ENCODE assay signal across 8 cellular contexts in genomic region chr4:80989921-80990544, GRCh38. TPM values are rescaled to one million over a fixed set of nuclear protein-coding genes. Genes with fewer than 3 reads are reported as not detected.
A peak's percentile ranks its signal among the peaks of the same experiment; 100 is the strongest.
DNase-seq lines count a peak whose midpoint lies in the region; ATAC-seq, FAIRE-seq and TF ChIP-seq lines count a peak whose summit lies in the region.

No MANE protein-coding gene starts in this region.

- FAIRE-seq in GM12878 (lab: Jason Lieb, UNC) (peak; percentile 65), keratinocyte (lab: Jason Lieb, UNC) (peak; percentile 74)

- no peak overlapping the region for H3K4me3 Mint-ChIP-seq in CD8-positive, alpha-beta T cell

- BruUV-seq in GM12878 (replicated peaks; lab: Mats Ljungman, UMichigan): no TSS peak

- TF ChIP-seq CTCF in CD8-positive, alpha-beta T cell (IDR thresholded peaks at IDR 0.05): peak; percentile 83
- TF ChIP-seq CTCF in GM12878 (IDR thresholded peaks at IDR 0.05 in 2 of 3, conservative IDR thresholded peaks at IDR 0.05 in 1 of 3; ENCODE audit: control insufficient read depth in 2 of 3, extremely low read depth in 1 of 3, insufficient read depth in 1 of 3, low read depth in 3 of 3, low read length in 3 of 3): peak; percentile 58 to 68 (median 61)
- TF ChIP-seq CTCF in keratinocyte (optimal IDR thresholded peaks at IDR 0.05 in 1 of 3, IDR thresholded peaks at IDR 0.05 in 1 of 3, conservative IDR thresholded peaks at IDR 0.05 in 1 of 3; ENCODE audit: extremely low read depth in 1 of 3, insufficient read depth in 2 of 3, low read length in 3 of 3): peak in 2 of 3 experiments; percentile 53 to 59
- TF ChIP-seq CTCF in suprapubic skin (IDR thresholded peaks at IDR 0.05): peak; percentile 10 to 60

- H3K4me2 ChIP-seq in GM12878 (ENCODE audit: control insufficient read depth, insufficient read depth) (no peak overlapping the region), keratinocyte (ENCODE audit: control insufficient read depth, extremely low read depth, insufficient read depth, low read depth, low read length) (no peak overlapping the region)

- peaks cover 4% of the 10 kb centered on the region for H3K27me3 Mint-ChIP-seq in CD8-positive, alpha-beta T cell (ENCODE audit: low read depth)

- no peaks in the 10 kb centered on the region for H3K4me1 ChIP-seq in CD8-positive, alpha-beta T cell (ENCODE audit: insufficient read depth, low read length)
- H3K4me1 ChIP-seq in GM12878 (ENCODE audit: control insufficient read depth, insufficient read depth, low read length): no peaks in the 10 kb centered on the region
- H3K4me1 ChIP-seq in keratinocyte (ENCODE audit: control insufficient read depth, extremely low read depth, insufficient read depth, low read length): no peaks in the 10 kb centered on the region
- H3K4me1 ChIP-seq in suprapubic skin: no peaks in the 10 kb centered on the region

- no peak overlapping the region for H3K27ac ChIP-seq in CD8-positive, alpha-beta T cell (ENCODE audit: low read depth, low read length)
- H3K27ac ChIP-seq in GM12878 (ENCODE audit: control insufficient read depth, insufficient read depth) (no peak overlapping the region), keratinocyte (ENCODE audit: control insufficient read depth, insufficient read depth, low read length) (no peak overlapping the region), suprapubic skin (no peak overlapping the region)

- H3K9me1 ChIP-seq in keratinocyte (ENCODE audit: control insufficient read depth, extremely low read depth, insufficient read depth, low read length): no peaks in the 10 kb centered on the region

- H3K79me2 ChIP-seq in GM12878 (ENCODE audit: control insufficient read depth, insufficient read depth, low read length): no peaks in the 10 kb centered on the region
- H3K79me2 ChIP-seq in keratinocyte (ENCODE audit: control insufficient read depth, insufficient read depth, low read length): no peaks in the 10 kb centered on the region

- in situ Hi-C loops in GM12878 (cut with MboI): no loop called here

- RAD21 ChIA-PET in GM12878 (lab: Charles Lee; ENCODE audit: unreplicated experiment): interaction anchor here (0.7 to 4.5 kb wide), 15 partner anchors 13 to 628 kb away, joined by 3 to 17 read pairs (median 5); no protein-coding TSS in a partner anchor

- CTCF ChIA-PET in CD8-positive, alpha-beta T cell (lab: Charles Lee): interaction anchor here (0.7 to 3.8 kb wide), 34 partner anchors 9 to 643 kb away, joined by 3 to 55 read pairs (median 4); no protein-coding TSS in a partner anchor
- CTCF ChIA-PET in GM12878 (lab: Yijun Ruan, JAX): interaction anchor here (0.7 to 3.7 kb wide), 49 partner anchors 8 to 627 kb away, joined by 3 to 44 read pairs (median 4); partner anchors contain the start of gene BMP3

- H3K27me3 ChIP-seq in CD8-positive, alpha-beta T cell (ENCODE audit: insufficient read depth, low read length): no peaks in the 10 kb centered on the region
- H3K27me3 ChIP-seq in GM12878 (replicated peaks in 1 of 2; ENCODE audit: control insufficient read depth in 2 of 2, insufficient read depth in 2 of 2, low read length in 1 of 2): no peaks in the 10 kb centered on the region
- no peaks in the 10 kb centered on the region for H3K27me3 ChIP-seq in keratinocyte (ENCODE audit: control insufficient read depth, extremely low read depth, insufficient read depth, low read length)
- no peaks in the 10 kb centered on the region for H3K27me3 ChIP-seq in suprapubic skin

- no peak for TF ChIP-seq EP300 in GM12878 (IDR thresholded peaks at IDR 0.05; ENCODE audit: borderline replicate concordance in 1 of 2, control insufficient read depth in 1 of 2, low read depth in 2 of 2, low read length in 2 of 2)
- TF ChIP-seq EP300 in suprapubic skin (IDR thresholded peaks at IDR 0.05): no peak

- peaks cover 4% of the 10 kb centered on the region for H3K4me1 Mint-ChIP-seq in CD8-positive, alpha-beta T cell (ENCODE audit: low read depth)

- H3K27ac Mint-ChIP-seq in CD8-positive, alpha-beta T cell: no peak overlapping the region

- no peaks in the 10 kb centered on the region for H3K36me3 ChIP-seq in CD8-positive, alpha-beta T cell (ENCODE audit: insufficient read depth, low read length)
- H3K36me3 ChIP-seq in GM12878 (ENCODE audit: control insufficient read depth in 2 of 2, insufficient read depth in 2 of 2, low read length in 1 of 2) (no peaks in the 10 kb centered on the region), keratinocyte (ENCODE audit: control insufficient read depth in 2 of 2, extremely low read depth in 1 of 2, insufficient read depth in 2 of 2, low read length in 2 of 2) (no peaks in the 10 kb centered on the region), suprapubic skin (no peaks in the 10 kb centered on the region)

- no peak for TF ChIP-seq POLR2A in GM12878 (IDR thresholded peaks at IDR 0.05; ENCODE audit: low read depth, low read length)
- no peak for TF ChIP-seq POLR2A in suprapubic skin (IDR thresholded peaks at IDR 0.05)

- POLR2A ChIA-PET in CD8-positive, alpha-beta T cell (lab: Charles Lee): no interaction called here
- POLR2A ChIA-PET in GM12878 (lab: Charles Lee): no interaction called here

- 0% methylated on average over 2 of the region's 2 CpGs for WGBS in GM12878 (ENCODE audit: insufficient coverage, insufficient replicate concordance, low lambda C conversion rate, missing lambda C conversion rate)
- 4% methylated on average over 2 of the region's 2 CpGs for WGBS in suprapubic skin

- DNase-seq in CD8-positive, alpha-beta T cell: peak in 2 of 7 experiments; percentile 12 to 17
- peak; percentile 60 for DNase-seq in NCI-H345 treated with DMSO at 0.1 percent for 48 hours (lab: John Stamatoyannopoulos, UW; ENCODE audit: unreplicated experiment)
- peak; percentile 26 for DNase-seq in GM12878 (ENCODE audit: low read depth, low spot score)
- peak; percentile 2 for DNase-seq in keratinocyte (ENCODE audit: low read depth, low spot score)
- DNase-seq in suprapubic skin (ENCODE audit: low spot score in 2 of 2): no peak
- no peak for DNase-seq in GM19238 (ENCODE audit: insufficient read length, low spot score)

- ATAC-seq in CD8-positive, alpha-beta T cell: peak; percentile 42
- peak; percentile 85 for ATAC-seq in GM18511 (IDR thresholded peaks at IDR 0.05; ENCODE audit: unreplicated experiment)
- ATAC-seq in HG03159 (IDR thresholded peaks at IDR 0.05; ENCODE audit: unreplicated experiment): peak; percentile 75
- ATAC-seq in GM12878: peak; percentile 85

- H3K36me3 Mint-ChIP-seq in CD8-positive, alpha-beta T cell: no peaks in the 10 kb centered on the region

- H2AFZ ChIP-seq in GM12878 (ENCODE audit: control insufficient read depth, low read depth, low read length) (no peak overlapping the region), keratinocyte (ENCODE audit: control insufficient read depth, low read length) (no peak overlapping the region)

- no peak overlapping the region for H3K9ac ChIP-seq in GM12878 (ENCODE audit: control insufficient read depth, insufficient read depth, low read length)
- no peak overlapping the region for H3K9ac ChIP-seq in keratinocyte (ENCODE audit: control insufficient read depth, extremely low read depth, insufficient read depth, low read length)

- SMC1A ChIA-PET in GM12878 (lab: Charles Lee; ENCODE audit: uncharacterized antibody, unreplicated experiment): interaction anchor here (0.6 to 5.1 kb wide), 27 partner anchors 8 to 627 kb away, joined by 3 to 30 read pairs (median 4); partner anchors contain the start of gene BMP3

- no peaks in the 10 kb centered on the region for H3K9me3 ChIP-seq in CD8-positive, alpha-beta T cell (ENCODE audit: low read length)
- H3K9me3 ChIP-seq in GM12878 (replicated peaks; ENCODE audit: control insufficient read depth, insufficient read depth, low read length) (no peaks in the 10 kb centered on the region; the same call in 2 of the 3 replicates), keratinocyte (ENCODE audit: control insufficient read depth, low read depth, low read length) (no peaks in the 10 kb centered on the region), suprapubic skin (no peaks in the 10 kb centered on the region)

- H4K20me1 ChIP-seq in GM12878 (ENCODE audit: control insufficient read depth, insufficient read depth): no peaks in the 10 kb centered on the region
- no peaks in the 10 kb centered on the region for H4K20me1 ChIP-seq in keratinocyte (ENCODE audit: control insufficient read depth, extremely low read depth, insufficient read depth, low read length)

- no peak overlapping the region for H3K4me3 ChIP-seq in CD8-positive, alpha-beta T cell (ENCODE audit: low read depth, low read length)
- no peak overlapping the region for H3K4me3 ChIP-seq in GM12878
- no peak overlapping the region for H3K4me3 ChIP-seq in keratinocyte (ENCODE audit: control insufficient read depth in 2 of 3, extremely low read depth in 1 of 3, insufficient read depth in 2 of 3, low read depth in 1 of 3, low read length in 3 of 3)
- H3K4me3 ChIP-seq in suprapubic skin: no peak overlapping the region

- TF ChIP-seq RAD21 in GM12878 (IDR thresholded peaks at IDR 0.05; ENCODE audit: insufficient read depth, low read depth, low read length): peak; percentile 80

- H3K9me3 Mint-ChIP-seq in CD8-positive, alpha-beta T cell: no peaks in the 10 kb centered on the region

- intact Hi-C loops in CD8-positive, alpha-beta T cell (cut with DNase I, micrococcal nuclease): loop anchor here (1.0 to 5.0 kb wide), 6 partner anchors 50 to 628 kb away; no protein-coding TSS in a partner anchor
- intact Hi-C loops in GM12878 (cut with micrococcal nuclease; ENCODE audit: unreplicated experiment): loop anchor here (1.0 to 2.0 kb wide), 4 partner anchors 51 to 628 kb away; no protein-coding TSS in a partner anchor

- dilution Hi-C loops in keratinocyte (cut with MboI; ENCODE audit: extremely low pct_ligation_motif_present, low sequenced_read_pairs): no loop called here

RNA-seq across cellular contexts. Expression of gene BMP3, which starts 40.5 kb away (rescaled TPM):
- total RNA-seq in CD8-positive, alpha-beta T cell: not detected
- 0.58 and 0.76 TPM in 2 replicates for total RNA-seq in GM12878 (2013; cell fraction: nucleolus; rRNA removed)
- total RNA-seq in GM12878 (2014; rRNA removed): 1.2 and 1.4 TPM in 2 replicates
- 1.0 and 1.4 TPM in 2 replicates for total RNA-seq in GM12878 (2014; rRNA removed; fragmentation: Illumina TruSeq; extraction: Trizol)
- 0.90 and 1.2 TPM in 2 replicates for total RNA-seq in GM12878 (2021)
- polyA plus RNA-seq in GM12878 (2011; ENCODE audit: low read depth): not detected
- 0.91 and 1.2 TPM in 2 replicates for polyA plus RNA-seq in GM12878 (2011; rRNA removed)
- 0.34 and 0.42 TPM in 2 replicates for polyA plus RNA-seq in GM12878 (2011; cell fraction: cytosol; rRNA removed)
- polyA plus RNA-seq in GM12878 (2011; cell fraction: nucleus; rRNA removed): 0.19 and 0.50 TPM in 2 replicates
- polyA plus RNA-seq in GM12878 (2012): not detected in 2 replicates
- 0.85 and 1.1 TPM in 2 replicates for polyA plus RNA-seq in GM12878 (2014; fragmentation: Illumina TruSeq; extraction: Trizol)
- polyA plus RNA-seq in GM12878 (2014; fragmentation: Nextera tagmentation; extraction: Ambion mirVana): 1 to 10 TPM in 1 of 2 experiments, under 1 TPM in 1; 0.37 to 1.3 TPM
- polyA plus RNA-seq in GM12878 (2014; rRNA removed): 0.44 and 0.53 TPM in 2 replicates
- polyA plus RNA-seq in GM12878 (2016; fragmentation: Nextera tagmentation; extraction: Ambion mirVana): under 1 TPM; 0.39 to 0.47 TPM
- polyA minus RNA-seq in GM12878 (2011; rRNA and poly(A)+ RNA removed): 0.57 and 1.1 TPM in 2 replicates
- polyA minus RNA-seq in GM12878 (2011; cell fraction: cytosol; rRNA and poly(A)+ RNA removed): 0.27 and 0.62 TPM in 2 replicates
- 0.85 and 1.4 TPM in 2 replicates for polyA minus RNA-seq in GM12878 (2011; cell fraction: nucleus; rRNA and poly(A)+ RNA removed)
- not detected in 3 replicates for polyA plus RNA-seq in keratinocyte
- polyA plus RNA-seq in keratinocyte (2011; ENCODE audit: low read depth): not detected
- polyA plus RNA-seq in keratinocyte (2011; cell fraction: cytosol; rRNA removed): not detected in 2 replicates
- polyA plus RNA-seq in keratinocyte (2011; cell fraction: nucleus; rRNA removed): not detected in 2 replicates
- not detected in 2 replicates for polyA plus RNA-seq in keratinocyte (2012; ENCODE audit: low replicate concordance)
- polyA minus RNA-seq in keratinocyte: not detected in 3 replicates
- polyA minus RNA-seq in keratinocyte (2011; cell fraction: cytosol; rRNA and poly(A)+ RNA removed): not detected
- not detected in 2 replicates for polyA minus RNA-seq in keratinocyte (2011; cell fraction: nucleus; rRNA and poly(A)+ RNA removed)
- 1 to 10 TPM in 2 of 4 donors, under 1 TPM in 2; 0.70 to 1.7 (median 1.1) TPM for total RNA-seq in suprapubic skin

Comparison
In these comparisons a context has a peak if more than half of its experiments do, and no peak if none do; other contexts are left out.
1. DNase-seq: peak in NCI-H345 treated with DMSO at 0.1 percent for 48 hours (single experiment), GM12878 (single experiment) and keratinocyte (single experiment); none in suprapubic skin (0 of 2) and GM19238 (single experiment).
2. Peak in every context shown above with its lines, with median percentiles within 50 percentile points of each other: ATAC-seq and CTCF ChIP-seq.